7 cellular contexts compared by ENCODE assay signal in genomic region chr6:91130126-91130525, GRCh38.
"Had no signal": no experiment of that assay in that cellular context is flagged by ENCODE, and none has a peak within 500 bp of the region (broad histone marks: within the 10 kb centered on the region; RNA-seq: fewer than 3 reads in every experiment).

No MANE protein-coding gene starts in this region.

- ATAC-seq: HepG2, K562 had no signal

- DNase-seq: IMR-90, KBM-7, KG1 had no signal

- H3K4me3 ChIP-seq: K562 had no signal

- H3K4me3 Mint-ChIP-seq: IgD-negative memory B cell had no signal

- H3K27ac Mint-ChIP-seq: IgD-negative memory B cell had no signal

- H3K27ac ChIP-seq: HL-60 had no signal

- H3K27me3 Mint-ChIP-seq: IgD-negative memory B cell had no signal

- H3K4me1 Mint-ChIP-seq: IgD-negative memory B cell had no signal

- H3K36me3 Mint-ChIP-seq: IgD-negative memory B cell had no signal
